Comparison of ENCODE assay signal across 16 cellular contexts in the genomic region with DNA sequence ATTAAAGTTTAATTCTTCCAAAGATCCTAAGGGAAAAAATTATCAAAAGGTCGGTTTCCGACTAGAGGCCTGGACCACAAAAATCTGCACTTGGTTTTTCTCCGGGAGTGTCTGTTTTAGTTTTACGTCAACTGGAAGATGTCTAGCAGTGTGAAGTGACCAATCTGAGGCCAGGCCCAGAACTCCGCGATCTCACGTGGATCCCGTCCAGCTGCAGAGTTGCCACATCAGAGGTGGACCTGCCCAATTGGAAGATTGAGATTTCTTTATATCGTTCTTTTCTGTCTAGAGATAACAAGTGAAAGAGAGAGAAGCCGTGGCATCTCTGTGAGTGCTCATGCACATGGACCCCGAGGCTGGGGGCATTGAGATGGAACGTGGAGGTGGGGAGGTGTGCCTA.
A peak's percentile ranks its signal among the peaks of the same experiment; 100 is the strongest.
DNase-seq lines count a peak whose midpoint lies in the region; ATAC-seq and TF ChIP-seq lines count a peak whose summit lies in the region.
"Had no signal": no experiment of that assay in that cellular context is flagged by ENCODE, and none has a peak within 500 bp of the region (broad histone marks: within the 10 kb centered on the region; RNA-seq: fewer than 3 reads in every experiment).

No MANE protein-coding gene starts in this region.

- H3K27me3 ChIP-seq in esophagus muscularis mucosa (no peaks in the 10 kb centered on the region), sigmoid colon (no peaks in the 10 kb centered on the region), vagina (no peaks in the 10 kb centered on the region)
- H3K27me3 ChIP-seq: breast epithelium, transverse colon had no signal

- DNase-seq in Right ventricle myocardium inferior (ENCODE audit: missing footprints), result peak; percentile 78
- no peak for DNase-seq in cardiac septum (ENCODE audit: low spot score)
- peak; percentile 89 for DNase-seq in esophagus muscularis mucosa (ENCODE audit: extremely low spot score)
- peak; percentile 92 for DNase-seq in posterior vena cava (ENCODE audit: low spot score)
- DNase-seq in Ammon's horn (ENCODE audit: low spot score), result no peak
- no peak for DNase-seq in NCI-H2081 (lab: John Stamatoyannopoulos, UW)
- DNase-seq in sigmoid colon, result no peak
- no peak for DNase-seq in vagina (ENCODE audit: extremely low spot score in 2 of 2)
- DNase-seq: activated naive CD4-positive, alpha-beta T cell treated with Interleukin-2 at 50 U/mL for 16 hours; effector CD4-positive, alpha-beta T cell; NCI-H2029; NCI-H524 treated with DMSO at 0.1 percent for 48 hours; SK-N-SH; transverse colon had no signal

- no peak overlapping the region for H3K4me3 ChIP-seq in esophagus muscularis mucosa
- H3K4me3 ChIP-seq in sigmoid colon, result no peak overlapping the region
- no peak overlapping the region for H3K4me3 ChIP-seq in vagina
- H3K4me3 ChIP-seq: breast epithelium, GM12878, transverse colon had no signal

- no peaks in the 10 kb centered on the region for H3K9me3 ChIP-seq in esophagus muscularis mucosa
- no peaks in the 10 kb centered on the region for H3K9me3 ChIP-seq in sigmoid colon
- no peaks in the 10 kb centered on the region for H3K9me3 ChIP-seq in vagina
- H3K9me3 ChIP-seq: breast epithelium, SK-N-SH, transverse colon had no signal

- peak overlapping the region in 1 of 4 donors; percentile 52 for H3K27ac ChIP-seq in esophagus muscularis mucosa (replicated peaks in 1 of 4)
- peak overlapping the region in 2 of 4 donors; percentile 84 to 87 for H3K27ac ChIP-seq in sigmoid colon
- no peak overlapping the region for H3K27ac ChIP-seq in vagina
- H3K27ac ChIP-seq: breast epithelium had no signal

- intact Hi-C loops in Right ventricle myocardium inferior (cut with DNase I) (no loop called here), cardiac septum (cut with DNase I) (no loop called here), esophagus muscularis mucosa (cut with DNase I) (no loop called here), posterior vena cava (cut with DNase I) (no loop called here), sigmoid colon (cut with DNase I) (no loop called here), vagina (cut with DNase I) (no loop called here)

- WGBS in esophagus muscularis mucosa, result 88% methylated on average over 12 of the region's 12 CpGs
- 93 to 94% methylated on average over 12 of the region's 12 CpGs for WGBS in sigmoid colon, 2 donors

- H3K36me3 ChIP-seq in esophagus muscularis mucosa (peaks cover 6 to 22% (median 16%) of the 10 kb centered on the region in 4 donors), sigmoid colon (peaks cover 0 to 15% (median 7%) of the 10 kb centered on the region in 4 donors), vagina (peaks cover 0 to 13% of the 10 kb centered on the region in 2 donors)
- H3K36me3 ChIP-seq: breast epithelium had no signal

- TF ChIP-seq CTCF in esophagus muscularis mucosa (IDR thresholded peaks at IDR 0.05) (no peak), sigmoid colon (IDR thresholded peaks at IDR 0.05) (no peak), vagina (IDR thresholded peaks at IDR 0.05) (no peak)

- peak; percentile 67 for ATAC-seq in Right ventricle myocardium inferior
- ATAC-seq: GM12878 had no signal

- TF ChIP-seq POLR2A in esophagus muscularis mucosa (IDR thresholded peaks at IDR 0.05; ENCODE audit: low read depth) (no peak), sigmoid colon (IDR thresholded peaks at IDR 0.05) (no peak), vagina (IDR thresholded peaks at IDR 0.05) (no peak)

- TF ChIP-seq EP300 in esophagus muscularis mucosa (IDR thresholded peaks at IDR 0.05) (no peak), sigmoid colon (IDR thresholded peaks at IDR 0.05) (no peak)

- peaks cover 79 to 85% (median 81%) of the 10 kb centered on the region in 4 donors for H3K4me1 ChIP-seq in esophagus muscularis mucosa
- peaks cover 0 to 93% (median 82%) of the 10 kb centered on the region in 4 donors for H3K4me1 ChIP-seq in sigmoid colon
- peaks cover 67% of the 10 kb centered on the region for H3K4me1 ChIP-seq in vagina

Comparison
In these comparisons a context has a peak if more than half of its experiments do, and no peak if none do; other contexts are left out.
1. DNase-seq: peak in Right ventricle myocardium inferior (single experiment), esophagus muscularis mucosa (single experiment) and posterior vena cava (single experiment); none in cardiac septum (single experiment), Ammon's horn (single experiment), NCI-H2081 (0 of 2), sigmoid colon (single experiment) and vagina (0 of 2).